21 cellular contexts compared by ENCODE assay signal in the genomic region with DNA sequence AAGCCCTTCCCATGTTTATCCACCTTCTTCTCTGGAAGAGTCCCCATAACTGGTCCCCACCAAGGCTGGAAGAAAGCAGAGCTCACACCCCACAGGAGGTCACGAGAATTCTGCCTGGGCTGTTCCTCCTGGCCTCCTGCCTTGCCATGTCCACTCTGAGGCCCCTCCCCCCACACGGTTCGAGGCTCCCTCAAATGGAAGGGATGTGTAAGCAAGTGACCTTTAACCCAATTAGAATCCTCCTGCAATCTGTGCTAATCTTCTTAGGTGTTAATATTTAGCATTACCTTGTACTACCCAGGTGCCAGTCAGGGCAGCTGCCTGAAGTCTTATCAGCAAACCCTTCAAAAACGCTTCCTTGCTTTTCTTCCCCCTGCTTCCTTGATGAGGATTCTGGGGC. TPM values are rescaled to one million over a fixed set of nuclear protein-coding genes. Genes with fewer than 3 reads are reported as not detected.
A peak's percentile ranks its signal among the peaks of the same experiment; 100 is the strongest.
DNase-seq lines count a peak whose midpoint lies in the region; ATAC-seq, FAIRE-seq and TF ChIP-seq lines count a peak whose summit lies in the region.
"Had no signal": no experiment of that assay in that cellular context is flagged by ENCODE, and none has a peak within 500 bp of the region (broad histone marks: within the 10 kb centered on the region; RNA-seq: fewer than 3 reads in every experiment).

No MANE protein-coding gene starts in this region.

- H3K36me3 ChIP-seq in endodermal cell (ENCODE audit: control insufficient read depth, insufficient read depth, low read length): no peaks in the 10 kb centered on the region
- no peaks in the 10 kb centered on the region for H3K36me3 ChIP-seq in stomach

- ATAC-seq in GM18868 (IDR thresholded peaks at IDR 0.05; ENCODE audit: unreplicated experiment) (no peak), GM19452 (IDR thresholded peaks at IDR 0.05; ENCODE audit: unreplicated experiment) (no peak)
- ATAC-seq: CD8-positive, alpha-beta T cell; GM23338; HepG2 had no signal

- H3K27me3 ChIP-seq in endodermal cell (ENCODE audit: control insufficient read depth, insufficient read depth, low read length, poor library complexity, severe bottlenecking): no peaks in the 10 kb centered on the region
- no peaks in the 10 kb centered on the region for H3K27me3 ChIP-seq in stomach

- H3K27ac ChIP-seq in endodermal cell (ENCODE audit: low read depth, low read length): no peak overlapping the region
- H3K27ac ChIP-seq in stomach: no peak overlapping the region
- H3K27ac ChIP-seq: 22Rv1 had no signal

- no peak overlapping the region for H3K9ac ChIP-seq in endodermal cell (ENCODE audit: extremely low read depth, low read length, poor library complexity, severe bottlenecking)

- H3K4me3 ChIP-seq in endodermal cell (ENCODE audit: low read length) (peak overlapping the region; percentile 43), stomach (no peak overlapping the region)
- H3K4me3 ChIP-seq: GM23338 had no signal

- H3K36me3 Mint-ChIP-seq in activated naive CD4-positive, alpha-beta T cell treated with anti-CD3 and anti-CD28 coated beads, Interleukin-2, amount 50 U/mL, for 24 hours: no peaks in the 10 kb centered on the region
- no peaks in the 10 kb centered on the region for H3K36me3 Mint-ChIP-seq in endodermal cell (ENCODE audit: low read depth)
- H3K36me3 Mint-ChIP-seq: CD14-positive monocyte; CD8-positive, alpha-beta T cell had no signal

- H3K27ac Mint-ChIP-seq in activated naive CD4-positive, alpha-beta T cell treated with anti-CD3 and anti-CD28 coated beads, Interleukin-2, amount 50 U/mL, for 24 hours: peak overlapping the region; percentile 26
- no peak overlapping the region for H3K27ac Mint-ChIP-seq in endodermal cell
- H3K27ac Mint-ChIP-seq: CD14-positive monocyte; CD8-positive, alpha-beta T cell; GM23338; H9 had no signal

- TF ChIP-seq CTCF in endodermal cell (conservative IDR thresholded peaks at IDR 0.05) (no peak), stomach (IDR thresholded peaks at IDR 0.05) (no peak)

- no peaks in the 10 kb centered on the region for H3K4me1 Mint-ChIP-seq in activated naive CD4-positive, alpha-beta T cell treated with anti-CD3 and anti-CD28 coated beads, Interleukin-2, amount 50 U/mL, for 24 hours
- peaks cover 32% of the 10 kb centered on the region for H3K4me1 Mint-ChIP-seq in endodermal cell

- H3K4me1 ChIP-seq in endodermal cell (ENCODE audit: control insufficient read depth, insufficient read depth, low read length): peaks cover 11% of the 10 kb centered on the region
- no peaks in the 10 kb centered on the region for H3K4me1 ChIP-seq in stomach

- no peak for FAIRE-seq in urothelium cell line (lab: Jason Lieb, UNC)
- FAIRE-seq: D721Med, G401.6, HepG2, HTR-8/SVneo had no signal

- 68 to 87% methylated on average over 3 to 4 of the region's 4 CpGs for WGBS in endodermal cell (ENCODE audit: insufficient coverage in 1 of 2, insufficient read length in 1 of 2), 2 experiments
- 25 to 49% (median 29%) methylated on average over 4 of the region's 4 CpGs for WGBS in stomach, 5 donors

- H3K27me3 Mint-ChIP-seq in activated naive CD4-positive, alpha-beta T cell treated with anti-CD3 and anti-CD28 coated beads, Interleukin-2, amount 50 U/mL, for 24 hours: no peaks in the 10 kb centered on the region
- peaks cover 1% of the 10 kb centered on the region for H3K27me3 Mint-ChIP-seq in endodermal cell (ENCODE audit: insufficient read depth)

- H3K9me3 ChIP-seq in endodermal cell (ENCODE audit: control insufficient read depth, low read length) (no peaks in the 10 kb centered on the region), stomach (no peaks in the 10 kb centered on the region)

- no peak for TF ChIP-seq EP300 in stomach (IDR thresholded peaks at IDR 0.05)

- TF ChIP-seq POLR2A in stomach (IDR thresholded peaks at IDR 0.05): no peak

- no peak overlapping the region for H3K4me3 Mint-ChIP-seq in activated naive CD4-positive, alpha-beta T cell treated with anti-CD3 and anti-CD28 coated beads, Interleukin-2, amount 50 U/mL, for 24 hours
- H3K4me3 Mint-ChIP-seq in endodermal cell: peak overlapping the region; percentile 8
- H3K4me3 Mint-ChIP-seq: CD14-positive monocyte; CD8-positive, alpha-beta T cell; GM23338; H9 had no signal

- intact Hi-C loops in stomach (cut with DNase I; ENCODE audit: low total_unique reads): no loop called here

- H3K9me3 Mint-ChIP-seq in activated naive CD4-positive, alpha-beta T cell treated with anti-CD3 and anti-CD28 coated beads, Interleukin-2, amount 50 U/mL, for 24 hours: no peaks in the 10 kb centered on the region
- H3K9me3 Mint-ChIP-seq in endodermal cell: no peaks in the 10 kb centered on the region
- H3K9me3 Mint-ChIP-seq: CD8-positive, alpha-beta T cell; GM23338; H9 had no signal

- no peak for DNase-seq in activated naive CD4-positive, alpha-beta T cell treated with anti-CD3 and anti-CD28 coated beads, Interleukin-2, amount 50 U/mL, for 16 hours
- DNase-seq in endodermal cell: peak; percentile 65
- DNase-seq in iPS-NIHi7 (ENCODE audit: extremely low spot score): peak; percentile 40
- DNase-seq in stomach: peak; percentile 26
- DNase-seq in urothelium cell line (ENCODE audit: low spot score): no peak
- DNase-seq: CD8-positive, alpha-beta T cell; COR-L47; DMS153; DMS79 treated with DMSO at 0.1 percent for 48 hours; EL; H9 had no signal

RNA-seq across cellular contexts. Expression of a gene that starts 32.4 kb away (rescaled TPM):
- 10 to 100 TPM; 41.6 to 42.5 TPM for total RNA-seq in endodermal cell
- 65.1 TPM for polyA plus RNA-seq in endodermal cell (2013, experiment 1 of 2)
- polyA plus RNA-seq in endodermal cell (2013, experiment 2 of 2): 57.6 TPM
- total RNA-seq in stomach: 10 to 100 TPM in 4 of 5 donors, 1 to 10 TPM in 1; 5.8 to 92.4 (median 26.2) TPM
- polyA plus RNA-seq in stomach: 10 to 100 TPM; 13.6 to 21.7 (median 16.2) TPM

Comparison
In these comparisons a context has a peak if more than half of its experiments do, and no peak if none do; other contexts are left out.
1. DNase-seq: peak in endodermal cell (single experiment), iPS-NIHi7 (single experiment) and stomach (single experiment); none in activated naive CD4-positive, alpha-beta T cell treated with anti-CD3 and anti-CD28 coated beads, Interleukin-2, amount 50 U/mL, for 16 hours (single experiment) and urothelium cell line (single experiment).